ENCODE assay signal across 8 cellular contexts in genomic region chr5:139011156-139011555, GRCh38.
A peak's percentile ranks its signal among the peaks of the same experiment; 100 is the strongest.
DNase-seq lines count a peak whose midpoint lies in the region; ATAC-seq, FAIRE-seq and TF ChIP-seq lines count a peak whose summit lies in the region.
"Not testable (repeated sequence)": the region's sequence is repeated elsewhere in the genome, so short reads cannot be mapped to it uniquely, and the experiment has no call there.

No MANE protein-coding gene starts in this region.

- H3K36me3 ChIP-seq in CD8-positive, alpha-beta T cell (ENCODE audit: insufficient read depth, low read length); NT2/D1 (ENCODE audit: insufficient read depth, insufficient read length, low read length); cardiac muscle cell; keratinocyte (ENCODE audit: control insufficient read depth in 2 of 2, extremely low read depth in 1 of 2, insufficient read depth in 2 of 2, low read length in 2 of 2): not testable (repeated sequence)

- CTCF ChIA-PET in CD8-positive, alpha-beta T cell (lab: Charles Lee); activated CD8-positive, alpha-beta T cell treated with anti-CD3 and anti-CD28 coated beads, Interleukin-2, amount 10 ng/mL, durations not matched to agents 7 days and 5 days (lab: Charles Lee): not testable (repeated sequence)

- not testable (repeated sequence) for H3K4me1 ChIP-seq in CD8-positive, alpha-beta T cell (ENCODE audit: insufficient read depth, low read length); NT2/D1 (ENCODE audit: insufficient read depth, insufficient read length); cardiac muscle cell (ENCODE audit: low read depth); keratinocyte (ENCODE audit: control insufficient read depth, extremely low read depth, insufficient read depth, low read length)

- H3K9me1 ChIP-seq in keratinocyte (ENCODE audit: control insufficient read depth, extremely low read depth, insufficient read depth, low read length): not testable (repeated sequence)

- TF ChIP-seq CTCF in CD8-positive, alpha-beta T cell (IDR thresholded peaks at IDR 0.05); cardiac muscle cell (IDR thresholded peaks at IDR 0.05; ENCODE audit: low read depth, low read length); keratinocyte (optimal IDR thresholded peaks at IDR 0.05 in 1 of 3, IDR thresholded peaks at IDR 0.05 in 1 of 3, conservative IDR thresholded peaks at IDR 0.05 in 1 of 3; ENCODE audit: extremely low read depth in 1 of 3, insufficient read depth in 2 of 3, low read length in 3 of 3): not testable (repeated sequence)

- H3K79me2 ChIP-seq in keratinocyte (ENCODE audit: control insufficient read depth, insufficient read depth, low read length): not testable (repeated sequence)

- POLR2A ChIA-PET in CD8-positive, alpha-beta T cell (lab: Charles Lee); activated CD8-positive, alpha-beta T cell treated with anti-CD3 and anti-CD28 coated beads, Interleukin-2, amount 10 ng/mL, durations not matched to agents 7 days and 5 days (lab: Charles Lee): not testable (repeated sequence)

- intact Hi-C loops in CD8-positive, alpha-beta T cell (cut with DNase I, micrococcal nuclease): not testable (repeated sequence)

- H3K4me3 ChIP-seq in CD8-positive, alpha-beta T cell (ENCODE audit: low read depth, low read length): not testable (repeated sequence)
- H3K4me3 ChIP-seq in NT2/D1 (ENCODE audit: insufficient read length, low read depth) (peak overlapping the region; percentile 30), cardiac muscle cell (peak overlapping the region; percentile 23), keratinocyte (ENCODE audit: control insufficient read depth in 2 of 3, extremely low read depth in 1 of 3, insufficient read depth in 2 of 3, low read depth in 1 of 3, low read length in 3 of 3) (peak overlapping the region; percentile 21 to 56 (median 52))

- not testable (repeated sequence) for ATAC-seq in CD8-positive, alpha-beta T cell; activated CD8-positive, alpha-beta T cell treated with anti-CD3 and anti-CD28 coated beads, Interleukin-2, amount 10 ng/mL, durations not matched to agents 7 days and 5 days; central memory CD8-positive, alpha-beta T cell (replicated peaks; ENCODE audit: extremely low read depth, poor library complexity, severe bottlenecking); natural killer cell treated with Interleukin-12 subunit alpha and Interleukin-12 subunit beta and Interleukin-15 and Interleukin-18, amount 100 ng/mL, for 72 hours; stimulated activated effector memory CD8-positive, alpha-beta T cell treated with anti-CD3 and anti-CD28 coated beads, Interleukin-12 subunit alpha, Interleukin-12 subunit beta, amount 100 ng/mL, for 72 hours

- dilution Hi-C loops in keratinocyte (cut with MboI; ENCODE audit: extremely low pct_ligation_motif_present, low sequenced_read_pairs): not testable (repeated sequence)

- H3K9ac ChIP-seq in NT2/D1 (ENCODE audit: insufficient read length, low read depth) (peak overlapping the region; percentile 17), keratinocyte (ENCODE audit: control insufficient read depth, extremely low read depth, insufficient read depth, low read length) (peak overlapping the region; percentile 75)

- not testable (repeated sequence) for H3K4me1 Mint-ChIP-seq in CD8-positive, alpha-beta T cell (ENCODE audit: low read depth); activated CD8-positive, alpha-beta T cell treated with anti-CD3 and anti-CD28 coated beads, Interleukin-2, amount 10 ng/mL, durations not matched to agents 7 days and 5 days (ENCODE audit: low read depth); central memory CD8-positive, alpha-beta T cell; natural killer cell treated with Interleukin-12 subunit alpha and Interleukin-12 subunit beta and Interleukin-15 and Interleukin-18, amount 100 ng/mL, for 72 hours (ENCODE audit: low read depth in 2 of 2); stimulated activated effector memory CD8-positive, alpha-beta T cell treated with anti-CD3 and anti-CD28 coated beads, Interleukin-12 subunit alpha, Interleukin-12 subunit beta, amount 100 ng/mL, for 72 hours

- H3K27me3 Mint-ChIP-seq in CD8-positive, alpha-beta T cell (ENCODE audit: low read depth); activated CD8-positive, alpha-beta T cell treated with anti-CD3 and anti-CD28 coated beads, Interleukin-2, amount 10 ng/mL, durations not matched to agents 7 days and 5 days (ENCODE audit: low read depth); central memory CD8-positive, alpha-beta T cell; natural killer cell treated with Interleukin-12 subunit alpha and Interleukin-12 subunit beta and Interleukin-15 and Interleukin-18, amount 100 ng/mL, for 72 hours: not testable (repeated sequence)

- peak overlapping the region; percentile 91 for H2AFZ ChIP-seq in keratinocyte (ENCODE audit: control insufficient read depth, low read length)

- not testable (repeated sequence) for H3K27ac ChIP-seq in CD8-positive, alpha-beta T cell (ENCODE audit: low read depth, low read length)
- H3K27ac ChIP-seq in cardiac muscle cell: peak overlapping the region; percentile 75
- peak overlapping the region; percentile 71 for H3K27ac ChIP-seq in keratinocyte (ENCODE audit: control insufficient read depth, insufficient read depth, low read length)

- peak overlapping the region; percentile 67 for H3K4me2 ChIP-seq in keratinocyte (ENCODE audit: control insufficient read depth, extremely low read depth, insufficient read depth, low read depth, low read length)

- not testable (repeated sequence) for H3K27me3 ChIP-seq in CD8-positive, alpha-beta T cell (ENCODE audit: insufficient read depth, low read length); NT2/D1 (ENCODE audit: insufficient read depth, insufficient read length); cardiac muscle cell; keratinocyte (ENCODE audit: control insufficient read depth, extremely low read depth, insufficient read depth, low read length)

- H3K9me3 ChIP-seq in CD8-positive, alpha-beta T cell (ENCODE audit: low read length); NT2/D1 (ENCODE audit: insufficient read depth, low read length); cardiac muscle cell (ENCODE audit: low read depth); keratinocyte (ENCODE audit: control insufficient read depth, low read depth, low read length): not testable (repeated sequence)

- H3K27ac Mint-ChIP-seq in CD8-positive, alpha-beta T cell; activated CD8-positive, alpha-beta T cell treated with anti-CD3 and anti-CD28 coated beads, Interleukin-2, amount 10 ng/mL, durations not matched to agents 7 days and 5 days; central memory CD8-positive, alpha-beta T cell (ENCODE audit: low read depth); stimulated activated effector memory CD8-positive, alpha-beta T cell treated with anti-CD3 and anti-CD28 coated beads, Interleukin-12 subunit alpha, Interleukin-12 subunit beta, amount 100 ng/mL, for 72 hours: not testable (repeated sequence)
- peak overlapping the region in 1 of 2 donors; percentile 10 for H3K27ac Mint-ChIP-seq in natural killer cell treated with Interleukin-12 subunit alpha and Interleukin-12 subunit beta and Interleukin-15 and Interleukin-18, amount 100 ng/mL, for 72 hours

- H3K9me3 Mint-ChIP-seq in CD8-positive, alpha-beta T cell; activated CD8-positive, alpha-beta T cell treated with anti-CD3 and anti-CD28 coated beads, Interleukin-2, amount 10 ng/mL, durations not matched to agents 7 days and 5 days (ENCODE audit: insufficient read depth); central memory CD8-positive, alpha-beta T cell; natural killer cell treated with Interleukin-12 subunit alpha and Interleukin-12 subunit beta and Interleukin-15 and Interleukin-18, amount 100 ng/mL, for 72 hours; stimulated activated effector memory CD8-positive, alpha-beta T cell treated with anti-CD3 and anti-CD28 coated beads, Interleukin-12 subunit alpha, Interleukin-12 subunit beta, amount 100 ng/mL, for 72 hours: not testable (repeated sequence)

- peaks cover 31% of the 10 kb centered on the region for H3K36me3 Mint-ChIP-seq in CD8-positive, alpha-beta T cell
- H3K36me3 Mint-ChIP-seq in activated CD8-positive, alpha-beta T cell treated with anti-CD3 and anti-CD28 coated beads, Interleukin-2, amount 10 ng/mL, durations not matched to agents 7 days and 5 days (ENCODE audit: low read depth); central memory CD8-positive, alpha-beta T cell (ENCODE audit: insufficient read depth); natural killer cell treated with Interleukin-12 subunit alpha and Interleukin-12 subunit beta and Interleukin-15 and Interleukin-18, amount 100 ng/mL, for 72 hours; stimulated activated effector memory CD8-positive, alpha-beta T cell treated with anti-CD3 and anti-CD28 coated beads, Interleukin-12 subunit alpha, Interleukin-12 subunit beta, amount 100 ng/mL, for 72 hours: not testable (repeated sequence)

- not testable (repeated sequence) for H4K20me1 ChIP-seq in keratinocyte (ENCODE audit: control insufficient read depth, extremely low read depth, insufficient read depth, low read length)

- DNase-seq in CD8-positive, alpha-beta T cell; NT2/D1 (ENCODE audit: low read depth, low spot score); activated CD8-positive, alpha-beta T cell treated with anti-CD3 and anti-CD28 coated beads, Interleukin-2, amount 10 ng/mL, durations not matched to agents 7 days and 5 days; central memory CD8-positive, alpha-beta T cell (ENCODE audit: low spot score in 2 of 2); cardiac muscle cell (ENCODE audit: low read depth in 1 of 2, low spot score in 1 of 2); keratinocyte (ENCODE audit: low read depth, low spot score); natural killer cell treated with Interleukin-12 subunit alpha and Interleukin-12 subunit beta and Interleukin-15 and Interleukin-18, amount 100 ng/mL, for 72 hours (ENCODE audit: low spot score): not testable (repeated sequence)
- peak in 1 of 2 donors; percentile 20 for DNase-seq in stimulated activated effector memory CD8-positive, alpha-beta T cell treated with anti-CD3 and anti-CD28 coated beads, Interleukin-12 subunit alpha, Interleukin-12 subunit beta, amount 100 ng/mL, for 72 hours (ENCODE audit: low spot score in 2 of 2)

- FAIRE-seq in keratinocyte (lab: Jason Lieb, UNC): not testable (repeated sequence)

- peak overlapping the region; percentile 65 for H3K4me3 Mint-ChIP-seq in CD8-positive, alpha-beta T cell
- H3K4me3 Mint-ChIP-seq in activated CD8-positive, alpha-beta T cell treated with anti-CD3 and anti-CD28 coated beads, Interleukin-2, amount 10 ng/mL, durations not matched to agents 7 days and 5 days: peak overlapping the region; percentile 54
- peak overlapping the region; percentile 41 for H3K4me3 Mint-ChIP-seq in central memory CD8-positive, alpha-beta T cell
- H3K4me3 Mint-ChIP-seq in natural killer cell treated with Interleukin-12 subunit alpha and Interleukin-12 subunit beta and Interleukin-15 and Interleukin-18, amount 100 ng/mL, for 72 hours: peak overlapping the region; percentile 7
- peak overlapping the region; percentile 11 for H3K4me3 Mint-ChIP-seq in stimulated activated effector memory CD8-positive, alpha-beta T cell treated with anti-CD3 and anti-CD28 coated beads, Interleukin-12 subunit alpha, Interleukin-12 subunit beta, amount 100 ng/mL, for 72 hours

Comparison
In these comparisons a context has a peak if more than half of its experiments do, and no peak if none do; other contexts are left out.
1. H3K4me3 Mint-ChIP-seq: peak in every context shown above with its lines; median percentile 65 in CD8-positive, alpha-beta T cell; 54 in activated CD8-positive, alpha-beta T cell treated with anti-CD3 and anti-CD28 coated beads, Interleukin-2, amount 10 ng/mL, durations not matched to agents 7 days and 5 days; 41 in central memory CD8-positive, alpha-beta T cell; 11 in stimulated activated effector memory CD8-positive, alpha-beta T cell treated with anti-CD3 and anti-CD28 coated beads, Interleukin-12 subunit alpha, Interleukin-12 subunit beta, amount 100 ng/mL, for 72 hours; 7 in natural killer cell treated with Interleukin-12 subunit alpha and Interleukin-12 subunit beta and Interleukin-15 and Interleukin-18, amount 100 ng/mL, for 72 hours.